In genomic region chr7:98913612-98914011, GRCh38 we compare ENCODE assay signal across 21 cellular contexts. TPM values are rescaled to one million over a fixed set of nuclear protein-coding genes. Genes with fewer than 3 reads are reported as not detected.
DNase-seq lines count a peak whose midpoint lies in the region; ATAC-seq and TF ChIP-seq lines count a peak whose summit lies in the region.
"Had no signal": no experiment of that assay in that cellular context is flagged by ENCODE, and none has a peak within 500 bp of the region (broad histone marks: within the 10 kb centered on the region; RNA-seq: fewer than 3 reads in every experiment).

No MANE protein-coding gene starts in this region.

- H3K27me3 ChIP-seq in SJCRH30: no peaks in the 10 kb centered on the region
- no peaks in the 10 kb centered on the region for H3K27me3 ChIP-seq in body of pancreas
- H3K27me3 ChIP-seq: adrenal gland, BE2C, esophagus squamous epithelium, heart right ventricle, neural progenitor cell had no signal

- no peak for TF ChIP-seq POLR2A in body of pancreas (IDR thresholded peaks at IDR 0.05)

- H3K4me1 ChIP-seq in SJCRH30 (peaks cover 14% of the 10 kb centered on the region), body of pancreas (no peaks in the 10 kb centered on the region)
- H3K4me1 ChIP-seq: adrenal gland, BE2C, Caco-2, esophagus squamous epithelium, neural progenitor cell had no signal

- TF ChIP-seq CTCF in AG10803 (conservative IDR thresholded peaks at IDR 0.05; ENCODE audit: low read length) (peak; percentile 21; the same call in 1 of the 2 replicates), HFF-Myc (IDR thresholded peaks at IDR 0.05; ENCODE audit: low read depth, low read length, missing control alignments) (peak; percentile 6), fibroblast of mammary gland (conservative IDR thresholded peaks at IDR 0.05; ENCODE audit: control insufficient read depth, insufficient read depth, low read depth, low read length) (no peak), body of pancreas (IDR thresholded peaks at IDR 0.05) (no peak)

- no peak for ATAC-seq in body of pancreas
- ATAC-seq in HG03442 (IDR thresholded peaks at IDR 0.05; ENCODE audit: unreplicated experiment): no peak
- ATAC-seq: activated CD8-positive, alpha-beta memory T cell treated with anti-CD3 and anti-CD28 coated beads, Interleukin-2, amount 10 ng/mL, durations not matched to agents 7 days and 5 days; heart right ventricle had no signal

- peak overlapping the region; percentile 46; the same call in 1 of the 2 replicates for H3K27ac ChIP-seq in SJCRH30
- no peak overlapping the region for H3K27ac ChIP-seq in body of pancreas
- H3K27ac ChIP-seq: adrenal gland, esophagus squamous epithelium, heart right ventricle, neural progenitor cell had no signal

- intact Hi-C loops in body of pancreas (cut with DNase I): no loop called here

- no peak overlapping the region for H3K4me3 ChIP-seq in AG10803 (ENCODE audit: low read length)
- H3K4me3 ChIP-seq in HFF-Myc (replicated peaks; ENCODE audit: low read depth, low read length): no peak overlapping the region
- no peak overlapping the region for H3K4me3 ChIP-seq in SJCRH30
- no peak overlapping the region for H3K4me3 ChIP-seq in fibroblast of mammary gland (ENCODE audit: control insufficient read depth, low read depth, low read length)
- no peak overlapping the region for H3K4me3 ChIP-seq in body of pancreas
- H3K4me3 ChIP-seq: adrenal gland, esophagus squamous epithelium, heart right ventricle, neural progenitor cell had no signal

- H3K36me3 ChIP-seq in SJCRH30 (peaks cover 80% of the 10 kb centered on the region), body of pancreas (replicated peaks in 1 of 2; ENCODE audit: insufficient read depth in 1 of 2, low read depth in 2 of 2) (peaks cover 16 to 51% of the 10 kb centered on the region in 2 donors)

- H3K9me3 ChIP-seq in SJCRH30 (replicated peaks) (no peaks in the 10 kb centered on the region), body of pancreas (no peaks in the 10 kb centered on the region)
- H3K9me3 ChIP-seq: adrenal gland, BE2C, Caco-2, esophagus squamous epithelium, heart right ventricle had no signal

- peak; percentile 20 for DNase-seq in AG10803 (ENCODE audit: low read depth)
- DNase-seq in HFF-Myc (ENCODE audit: extremely low read depth, low read depth): peak; percentile 16
- DNase-seq in SJCRH30: no peak
- peak; percentile 52 for DNase-seq in fibroblast of mammary gland (ENCODE audit: low read depth)
- DNase-seq in body of pancreas: no peak
- no peak for DNase-seq in inferior parietal cortex (ENCODE audit: extremely low spot score)
- DNase-seq: activated CD4-positive, alpha-beta T cell treated with anti-CD3 and anti-CD28 coated beads for 4 hours; activated CD8-positive, alpha-beta memory T cell treated with anti-CD3 and anti-CD28 coated beads, Interleukin-2, amount 10 ng/mL, durations not matched to agents 7 days and 5 days; activated effector memory CD4-positive, alpha-beta T cell treated with Interleukin-2 at 50 U/mL for 16 hours; BE2C; Caco-2; effector CD8-positive, alpha-beta T cell; esophagus squamous epithelium; GOT3; heart right ventricle; immature natural killer cell; NCI-H510A treated with DMSO at 0.1 percent for 48 hours; stimulated activated CD4-positive, alpha-beta T cell treated with anti-CD3 and anti-CD28 coated beads, Interleukin-12 subunit alpha, Interleukin-12 subunit beta, amount 100 ng/mL, for 4 hours had no signal

RNA-seq across cellular contexts. Expression of gene TRRAP, which starts 35.3 kb away (rescaled TPM):
- 28.7 and 29.2 TPM in 2 replicates for total RNA-seq in SJCRH30 (2014; rRNA removed; shearing (Covaris generic))
- 10 to 100 TPM; 21.1 to 25.2 TPM for total RNA-seq in body of pancreas

RNA-seq across cellular contexts. Expression of gene TMEM130, which starts 43.8 kb away (rescaled TPM):
- not detected in 2 replicates for total RNA-seq in SJCRH30 (2014; rRNA removed; shearing (Covaris generic))
- total RNA-seq in body of pancreas: under 1 TPM; 0.52 to 0.66 TPM
- total RNA-seq: activated CD8-positive, alpha-beta memory T cell treated with anti-CD3 and anti-CD28 coated beads, Interleukin-2, amount 10 ng/mL, durations not matched to agents 7 days and 5 days; Caco-2 had no signal

Comparison
In these comparisons a context has a peak if more than half of its experiments do, and no peak if none do; other contexts are left out.
1. DNase-seq: peak in AG10803 (single experiment), HFF-Myc (single experiment) and fibroblast of mammary gland (single experiment); none in SJCRH30 (0 of 2), body of pancreas (0 of 4) and inferior parietal cortex (single experiment).
2. CTCF ChIP-seq: peak in AG10803 (single experiment) and HFF-Myc (single experiment); none in fibroblast of mammary gland (single experiment) and body of pancreas (0 of 7).